ENCODE assay signal across 10 cellular contexts in the genomic region with DNA sequence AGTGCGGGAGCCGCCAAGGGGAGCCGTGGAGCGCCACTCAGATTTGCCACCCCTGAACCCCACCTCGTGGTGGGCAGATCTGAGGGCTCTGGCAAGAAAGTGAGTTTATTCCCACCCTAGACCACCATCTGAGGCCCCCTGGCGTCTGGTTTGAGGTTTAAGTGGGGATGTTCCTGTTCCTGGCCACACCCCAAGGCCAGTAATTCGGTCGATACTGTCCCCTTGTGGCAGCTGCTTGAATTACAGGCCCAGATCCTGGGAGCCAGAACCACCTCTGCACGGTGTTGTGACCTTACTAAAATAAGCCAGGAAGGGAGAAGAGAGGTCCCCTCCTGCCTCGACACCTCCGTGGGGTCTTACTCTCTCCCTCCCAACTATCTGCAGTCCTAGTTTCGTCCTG. TPM values are rescaled to one million over a fixed set of nuclear protein-coding genes. Genes with fewer than 3 reads are reported as not detected.
DNase-seq lines count a peak whose midpoint lies in the region; ATAC-seq and TF ChIP-seq lines count a peak whose summit lies in the region.
"Had no signal": no experiment of that assay in that cellular context is flagged by ENCODE, and none has a peak within 500 bp of the region (broad histone marks: within the 10 kb centered on the region; RNA-seq: fewer than 3 reads in every experiment).

No MANE protein-coding gene starts in this region.

- no peak overlapping the region for H3K4me3 ChIP-seq in neural cell (ENCODE audit: low read length)
- H3K4me3 ChIP-seq: pancreas had no signal

- no peaks in the 10 kb centered on the region for H3K9me2 ChIP-seq in neural cell (ENCODE audit: insufficient read depth, low read length)

- TF ChIP-seq EP300 in neural cell (conservative IDR thresholded peaks at IDR 0.05; ENCODE audit: poor library complexity, severe bottlenecking): no peak

- no peaks in the 10 kb centered on the region for H3K79me2 ChIP-seq in neural cell (replicated peaks; ENCODE audit: insufficient read depth, low read length)

- intact Hi-C loops in Calu3 (cut with micrococcal nuclease; ENCODE audit: unreplicated experiment): no loop called here

- H3K27ac ChIP-seq in neural cell (ENCODE audit: low read length): no peak overlapping the region
- H3K27ac ChIP-seq: pancreas had no signal

- ATAC-seq in GM21423 (IDR thresholded peaks at IDR 0.05; ENCODE audit: unreplicated experiment) (no peak), HG03457 (IDR thresholded peaks at IDR 0.05; ENCODE audit: unreplicated experiment) (no peak), HG02678 (IDR thresholded peaks at IDR 0.05; ENCODE audit: unreplicated experiment) (no peak), GM21825 (IDR thresholded peaks at IDR 0.05; ENCODE audit: unreplicated experiment) (no peak)
- ATAC-seq: pancreas had no signal

- no peaks in the 10 kb centered on the region for H3K4me1 Mint-ChIP-seq in Calu3 (ENCODE audit: low read depth, unreplicated experiment)
- peaks cover 25% of the 10 kb centered on the region for H3K4me1 Mint-ChIP-seq in activated naive CD8-positive, alpha-beta T cell treated with anti-CD3 and anti-CD28 coated beads for 36 hours

- H3K36me3 ChIP-seq in neural cell (ENCODE audit: insufficient read depth, low read length): no peaks in the 10 kb centered on the region

- no peaks in the 10 kb centered on the region for H3K27me3 ChIP-seq in neural cell (ENCODE audit: insufficient read depth, low read depth, low read length)
- H3K27me3 ChIP-seq: pancreas had no signal

- H4K20me1 ChIP-seq in neural cell (ENCODE audit: insufficient read depth): no peaks in the 10 kb centered on the region

- no TSS peak for BruUV-seq in Calu3 (replicated peaks; lab: Mats Ljungman, UMichigan)

- no peak overlapping the region for H3K4me3 Mint-ChIP-seq in Calu3 (ENCODE audit: low read depth, unreplicated experiment)
- H3K4me3 Mint-ChIP-seq in activated naive CD8-positive, alpha-beta T cell treated with anti-CD3 and anti-CD28 coated beads for 36 hours: no peak overlapping the region
- H3K4me3 Mint-ChIP-seq: activated naive CD4-positive, alpha-beta T cell treated with anti-CD3 and anti-CD28 coated beads, Interleukin-2, amount 50 U/mL, for 24 hours had no signal

- CTCF ChIA-PET in Calu3 (lab: Charles Lee): no interaction called here

- no peaks in the 10 kb centered on the region for H3K27me3 Mint-ChIP-seq in Calu3 (ENCODE audit: unreplicated experiment)
- H3K27me3 Mint-ChIP-seq in activated naive CD8-positive, alpha-beta T cell treated with anti-CD3 and anti-CD28 coated beads for 36 hours: no peaks in the 10 kb centered on the region
- H3K27me3 Mint-ChIP-seq: activated naive CD4-positive, alpha-beta T cell treated with anti-CD3 and anti-CD28 coated beads, Interleukin-2, amount 50 U/mL, for 24 hours had no signal

- H3K4me2 ChIP-seq in neural cell (ENCODE audit: low read length): no peak overlapping the region

- TF ChIP-seq CTCF in Calu3 (IDR thresholded peaks at IDR 0.05; ENCODE audit: unreplicated experiment) (no peak), neural cell (IDR thresholded peaks at IDR 0.05; ENCODE audit: poor library complexity, severe bottlenecking) (peak; percentile 38)

- no peak overlapping the region for H3K27ac Mint-ChIP-seq in Calu3 (ENCODE audit: unreplicated experiment)
- H3K27ac Mint-ChIP-seq in activated naive CD8-positive, alpha-beta T cell treated with anti-CD3 and anti-CD28 coated beads for 36 hours: no peak overlapping the region
- H3K27ac Mint-ChIP-seq: activated naive CD4-positive, alpha-beta T cell treated with anti-CD3 and anti-CD28 coated beads, Interleukin-2, amount 50 U/mL, for 24 hours had no signal

- H3K36me3 Mint-ChIP-seq in Calu3 (ENCODE audit: insufficient read depth, unreplicated experiment): peaks cover 11% of the 10 kb centered on the region
- H3K36me3 Mint-ChIP-seq in activated naive CD8-positive, alpha-beta T cell treated with anti-CD3 and anti-CD28 coated beads for 36 hours: peaks cover 52% of the 10 kb centered on the region

- H3K9me3 ChIP-seq in neural cell (ENCODE audit: low read length): no peaks in the 10 kb centered on the region
- H3K9me3 ChIP-seq: pancreas had no signal

- no peaks in the 10 kb centered on the region for H3F3A ChIP-seq in neural cell (ENCODE audit: insufficient read depth, low read length, poor library complexity, severe bottlenecking)

- H3K9ac ChIP-seq in neural cell (ENCODE audit: low read length): no peak overlapping the region

- no peak overlapping the region for H2AFZ ChIP-seq in neural cell (ENCODE audit: low read depth, low read length)

- no peak for TF ChIP-seq RAD21 in neural cell (conservative IDR thresholded peaks at IDR 0.05)

- H3K9me3 Mint-ChIP-seq in Calu3 (ENCODE audit: low read depth, unreplicated experiment): no peaks in the 10 kb centered on the region
- peaks cover 3% of the 10 kb centered on the region for H3K9me3 Mint-ChIP-seq in activated naive CD8-positive, alpha-beta T cell treated with anti-CD3 and anti-CD28 coated beads for 36 hours
- H3K9me3 Mint-ChIP-seq: activated naive CD4-positive, alpha-beta T cell treated with anti-CD3 and anti-CD28 coated beads, Interleukin-2, amount 50 U/mL, for 24 hours had no signal

- DNase-seq in Calu3: peak; percentile 34
- peak; percentile 3 to 28 for DNase-seq in Kasumi-1 (lab: John Stamatoyannopoulos, UW)
- DNase-seq in activated naive CD8-positive, alpha-beta T cell treated with anti-CD3 and anti-CD28 coated beads for 36 hours: peak; percentile 52

TF ChIP-seq in neural cell, 6 proteins besides CTCF, POLR2A, EP300 and RAD21:
- TF ChIP-seq, protein P1, sequence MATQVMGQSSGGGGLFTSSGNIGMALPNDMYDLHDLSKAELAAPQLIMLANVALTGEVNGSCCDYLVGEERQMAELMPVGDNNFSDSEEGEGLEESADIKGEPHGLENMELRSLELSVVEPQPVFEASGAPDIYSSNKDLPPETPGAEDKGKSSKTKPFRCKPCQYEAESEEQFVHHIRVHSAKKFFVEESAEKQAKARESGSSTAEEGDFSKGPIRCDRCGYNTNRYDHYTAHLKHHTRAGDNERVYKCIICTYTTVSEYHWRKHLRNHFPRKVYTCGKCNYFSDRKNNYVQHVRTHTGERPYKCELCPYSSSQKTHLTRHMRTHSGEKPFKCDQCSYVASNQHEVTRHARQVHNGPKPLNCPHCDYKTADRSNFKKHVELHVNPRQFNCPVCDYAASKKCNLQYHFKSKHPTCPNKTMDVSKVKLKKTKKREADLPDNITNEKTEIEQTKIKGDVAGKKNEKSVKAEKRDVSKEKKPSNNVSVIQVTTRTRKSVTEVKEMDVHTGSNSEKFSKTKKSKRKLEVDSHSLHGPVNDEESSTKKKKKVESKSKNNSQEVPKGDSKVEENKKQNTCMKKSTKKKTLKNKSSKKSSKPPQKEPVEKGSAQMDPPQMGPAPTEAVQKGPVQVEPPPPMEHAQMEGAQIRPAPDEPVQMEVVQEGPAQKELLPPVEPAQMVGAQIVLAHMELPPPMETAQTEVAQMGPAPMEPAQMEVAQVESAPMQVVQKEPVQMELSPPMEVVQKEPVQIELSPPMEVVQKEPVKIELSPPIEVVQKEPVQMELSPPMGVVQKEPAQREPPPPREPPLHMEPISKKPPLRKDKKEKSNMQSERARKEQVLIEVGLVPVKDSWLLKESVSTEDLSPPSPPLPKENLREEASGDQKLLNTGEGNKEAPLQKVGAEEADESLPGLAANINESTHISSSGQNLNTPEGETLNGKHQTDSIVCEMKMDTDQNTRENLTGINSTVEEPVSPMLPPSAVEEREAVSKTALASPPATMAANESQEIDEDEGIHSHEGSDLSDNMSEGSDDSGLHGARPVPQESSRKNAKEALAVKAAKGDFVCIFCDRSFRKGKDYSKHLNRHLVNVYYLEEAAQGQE (IDR thresholded peaks at IDR 0.05; ENCODE audit: borderline replicate concordance): no peak
- TF ChIP-seq MXI1 (conservative IDR thresholded peaks at IDR 0.05; ENCODE audit: poor library complexity, severe bottlenecking) (no peak), SMC3 (conservative IDR thresholded peaks at IDR 0.05; ENCODE audit: poor library complexity) (no peak), TAF1 (IDR thresholded peaks at IDR 0.05; ENCODE audit: low read depth) (no peak), EZH2 (IDR thresholded peaks at IDR 0.05; ENCODE audit: borderline replicate concordance, insufficient read depth, low read length, poor library complexity, severe bottlenecking) (no peak), POLR2AphosphoS5 (IDR thresholded peaks at IDR 0.05) (no peak)

RNA-seq across cellular contexts. Expression of a gene that starts 3.3 kb away (rescaled TPM):
- 9.7 and 11.3 TPM in 2 replicates for total RNA-seq in Calu3 (2022)
- 100 to 1,000 TPM; 159 to 175 TPM for total RNA-seq in activated naive CD8-positive, alpha-beta T cell treated with anti-CD3 and anti-CD28 coated beads for 36 hours
- polyA plus RNA-seq in neural cell: 6.4 and 9.1 TPM in 2 replicates
- polyA minus RNA-seq in neural cell: 1.5 TPM in 1 of 2 replicates, not detected in the other

RNA-seq across cellular contexts. Expression of a gene that starts 6.9 kb away (rescaled TPM):
- total RNA-seq in Calu3 (2022): 44.8 and 50.0 TPM in 2 replicates
- total RNA-seq in activated naive CD8-positive, alpha-beta T cell treated with anti-CD3 and anti-CD28 coated beads for 36 hours: 10 to 100 TPM; 24.4 to 26.3 TPM
- 41.6 and 47.3 TPM in 2 replicates for polyA plus RNA-seq in neural cell
- polyA minus RNA-seq in neural cell: 34.8 and 45.0 TPM in 2 replicates

RNA-seq across cellular contexts. Expression of a gene that starts 30.8 kb away (rescaled TPM):
- 91.0 and 92.3 TPM in 2 replicates for total RNA-seq in Calu3 (2022)
- 10 to 100 TPM; 65.6 to 74.4 TPM for total RNA-seq in activated naive CD8-positive, alpha-beta T cell treated with anti-CD3 and anti-CD28 coated beads for 36 hours
- polyA plus RNA-seq in neural cell: 39.1 and 42.6 TPM in 2 replicates
- polyA minus RNA-seq in neural cell: 22.0 and 28.2 TPM in 2 replicates

RNA-seq across cellular contexts. Expression of a gene that starts 49.7 kb away (rescaled TPM):
- total RNA-seq in Calu3 (2022): not detected in 2 replicates
- 1 to 10 TPM; 2.1 to 2.6 TPM for total RNA-seq in activated naive CD8-positive, alpha-beta T cell treated with anti-CD3 and anti-CD28 coated beads for 36 hours
- polyA plus RNA-seq in neural cell: not detected in 2 replicates
- not detected in 2 replicates for polyA minus RNA-seq in neural cell

RNA-seq across cellular contexts. Expression of a gene that starts 56.5 kb away (rescaled TPM):
- total RNA-seq in Calu3 (2022): 30.2 and 34.3 TPM in 2 replicates
- 10 to 100 TPM; 11.4 to 12.5 TPM for total RNA-seq in activated naive CD8-positive, alpha-beta T cell treated with anti-CD3 and anti-CD28 coated beads for 36 hours
- polyA plus RNA-seq in neural cell: 27.5 and 28.7 TPM in 2 replicates
- polyA minus RNA-seq in neural cell: 13.4 and 17.0 TPM in 2 replicates

Comparison
In these comparisons a context has a peak if more than half of its experiments do, and no peak if none do; other contexts are left out.
1. RNA of a gene that starts 3.3 kb away (total RNA-seq): 159 to 175 TPM in activated naive CD8-positive, alpha-beta T cell treated with anti-CD3 and anti-CD28 coated beads for 36 hours; 9.7 to 11.3 TPM in Calu3; every median in the first group is over 10 times any median in the second.
2. Peak in every context shown above with its lines, with median percentiles within 50 percentile points of each other: DNase-seq.